In the genomic region with DNA sequence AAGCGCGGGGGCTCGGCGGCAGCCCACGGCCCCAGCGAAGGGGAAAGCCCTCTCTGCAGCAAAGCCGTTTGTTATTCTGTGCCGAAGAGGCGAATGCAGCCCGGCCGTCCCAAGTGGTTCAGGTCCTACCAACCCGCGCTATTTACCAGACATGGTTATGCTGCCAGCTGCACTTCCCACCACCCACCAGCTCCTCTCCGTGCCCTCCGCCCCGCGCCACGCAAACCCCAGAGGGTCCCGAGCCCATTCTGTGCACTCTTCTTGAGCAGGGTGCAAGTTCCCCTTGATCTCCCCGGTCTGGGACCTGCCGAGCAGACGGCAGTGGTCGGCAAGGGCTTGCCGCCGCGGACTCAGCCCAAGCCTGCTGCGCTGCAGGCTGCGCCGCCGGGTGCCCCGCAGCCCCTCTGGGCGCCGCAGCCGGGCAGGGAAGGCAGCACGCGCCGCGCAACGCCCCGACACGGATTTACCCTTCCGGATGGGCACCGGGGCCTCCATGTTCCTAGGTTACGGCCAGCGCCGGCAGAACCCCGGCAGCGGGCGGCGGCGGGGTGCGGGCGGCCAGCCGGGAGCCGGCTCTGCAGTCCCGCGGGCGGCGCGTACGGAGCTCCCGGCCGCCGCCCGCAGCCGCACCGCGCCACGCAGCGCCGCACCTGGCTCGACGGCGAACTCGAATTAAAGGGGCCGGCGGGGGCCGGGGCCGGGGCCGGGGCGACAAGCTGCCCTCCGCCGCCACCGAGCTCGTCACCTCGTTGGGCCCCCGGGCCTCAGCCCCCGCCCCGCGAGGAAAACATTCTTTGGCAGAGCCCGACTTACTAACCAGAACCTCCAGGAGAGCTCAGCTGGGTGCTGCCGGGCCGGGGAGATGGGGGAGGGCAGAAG, we compare ENCODE assay signal across 8 cellular contexts. TPM values are rescaled to one million over a fixed set of nuclear protein-coding genes. Genes with fewer than 3 reads are reported as not detected.
DNase-seq lines count a peak whose midpoint lies in the region; ATAC-seq lines count a peak whose summit lies in the region.

No MANE protein-coding gene starts in this region.

- intact Hi-C loops in Right ventricle myocardium superior (cut with DNase I) (no loop called here), Right ventricle myocardium inferior (cut with DNase I) (no loop called here)

- H3K4me2 ChIP-seq in skeletal muscle satellite cell (ENCODE audit: low read length) = peak overlapping the region; percentile 62

- no peaks in the 10 kb centered on the region for H3K36me3 Mint-ChIP-seq in activated naive CD4-positive, alpha-beta T cell treated with anti-CD3 and anti-CD28 coated beads, Interleukin-2, amount 50 U/mL, for 72 hours

- H3K36me3 ChIP-seq in skeletal muscle satellite cell (ENCODE audit: insufficient read depth, low read length) = no peaks in the 10 kb centered on the region

- no peak for DNase-seq in Right ventricle myocardium superior
- DNase-seq in Right ventricle myocardium inferior (ENCODE audit: missing footprints) = no peak
- peak in 1 of 2 donors; percentile 46 for DNase-seq in activated naive CD4-positive, alpha-beta T cell treated with anti-CD3 and anti-CD28 coated beads, Interleukin-2, amount 50 U/mL, for 72 hours (ENCODE audit: low spot score in 2 of 2)
- no peak for DNase-seq in putamen (ENCODE audit: low spot score)

- peaks cover 5% of the 10 kb centered on the region for H3K4me1 ChIP-seq in skeletal muscle satellite cell (ENCODE audit: control insufficient read depth, insufficient read depth, low read length)

- H3K9me3 Mint-ChIP-seq in activated naive CD4-positive, alpha-beta T cell treated with anti-CD3 and anti-CD28 coated beads, Interleukin-2, amount 50 U/mL, for 72 hours = no peaks in the 10 kb centered on the region

- no peak overlapping the region for H3K9ac ChIP-seq in skeletal muscle satellite cell (ENCODE audit: low read depth, low read length)

- H3K4me3 ChIP-seq in iPS-18c (ENCODE audit: insufficient read depth, low read depth, low read length) = peak overlapping the region; percentile 73
- H3K4me3 ChIP-seq in skeletal muscle satellite cell (ENCODE audit: low read length) = peak overlapping the region; percentile 54

- peak; percentile 21 for ATAC-seq in Right ventricle myocardium superior (ENCODE audit: poor library complexity)
- ATAC-seq in Right ventricle myocardium inferior = no peak
- ATAC-seq in activated naive CD4-positive, alpha-beta T cell treated with anti-CD3 and anti-CD28 coated beads, Interleukin-2, amount 50 U/mL, for 72 hours = peak; percentile 40 to 55
- ATAC-seq in GM18909 (IDR thresholded peaks at IDR 0.05; ENCODE audit: poor library complexity, unreplicated experiment) = no peak
- ATAC-seq in GM21423 (IDR thresholded peaks at IDR 0.05; ENCODE audit: unreplicated experiment) = no peak

- H3K27ac Mint-ChIP-seq in activated naive CD4-positive, alpha-beta T cell treated with anti-CD3 and anti-CD28 coated beads, Interleukin-2, amount 50 U/mL, for 72 hours = no peak overlapping the region

- peaks cover 67% of the 10 kb centered on the region for H3K27me3 ChIP-seq in skeletal muscle satellite cell (ENCODE audit: control insufficient read depth, insufficient read depth, low read length)

- H3K9me3 ChIP-seq in iPS-18c (ENCODE audit: control insufficient read depth, insufficient read depth, low read length) (no peaks in the 10 kb centered on the region), skeletal muscle satellite cell (replicated peaks; ENCODE audit: low read length) (no peaks in the 10 kb centered on the region)

RNA-seq across cellular contexts. Expression of gene KCNA2, which starts 0.9 kb away (rescaled TPM):
- total RNA-seq in Right ventricle myocardium superior (0.70 TPM), Right ventricle myocardium inferior (1.5 TPM)
- under 1 TPM in 1 of 2 donors, not detected in 1; 0.76 TPM for total RNA-seq in activated naive CD4-positive, alpha-beta T cell treated with anti-CD3 and anti-CD28 coated beads, Interleukin-2, amount 50 U/mL, for 72 hours
- total RNA-seq in skeletal muscle satellite cell (2012; rRNA removed) = under 0.01 TPM in 1 of 2 replicates, not detected in the other

Comparison
In these comparisons a context has a peak if more than half of its experiments do, and no peak if none do; other contexts are left out.
1. ATAC-seq: peak in Right ventricle myocardium superior (single experiment) and activated naive CD4-positive, alpha-beta T cell treated with anti-CD3 and anti-CD28 coated beads, Interleukin-2, amount 50 U/mL, for 72 hours (2 of 2); none in Right ventricle myocardium inferior (single experiment), GM18909 (single experiment) and GM21423 (single experiment).